In genomic region chr6:30932665-30933365, GRCh38 we compare ENCODE assay signal across 19 cellular contexts. TPM values are rescaled to one million over a fixed set of nuclear protein-coding genes. Genes with fewer than 3 reads are reported as not detected.
DNase-seq lines count a peak whose midpoint lies in the region; ATAC-seq and TF ChIP-seq lines count a peak whose summit lies in the region.
"Had no signal": no experiment of that assay in that cellular context is flagged by ENCODE, and none has a peak within 500 bp of the region (broad histone marks: within the 10 kb centered on the region; RNA-seq: fewer than 3 reads in every experiment).

No MANE protein-coding gene starts in this region.

- H2BK15ac ChIP-seq in mesenchymal stem cell (ENCODE audit: low read depth, poor library complexity, severe bottlenecking) = no peak overlapping the region

- H3K4me1 ChIP-seq in HCT116 (ENCODE audit: control insufficient read depth in 1 of 2, insufficient read depth in 2 of 2, low read length in 2 of 2) = peaks cover 7 to 13% of the 10 kb centered on the region in 2 experiments; a peak in 3 of 4 replicates
- H3K4me1 ChIP-seq in mesenchymal stem cell (ENCODE audit: control insufficient read depth, insufficient read depth, low read depth, low read length) = peaks cover 28% of the 10 kb centered on the region

- CTCF ChIA-PET in HCT116 (lab: Charles Lee) = interaction anchor here (1.3 to 1.6 kb wide), 2 partner anchors 10 to 17 kb away, joined by 5 to 6 read pairs; no protein-coding TSS in a partner anchor
- CTCF ChIA-PET in CD4-positive, alpha-beta T cell (lab: Charles Lee) = no interaction called here

- no peak overlapping the region for H3K14ac ChIP-seq in mesenchymal stem cell (ENCODE audit: low read length in 2 of 2)

- TF ChIP-seq CTCF in HCT116 (IDR thresholded peaks at IDR 0.05 in 2 of 3, conservative IDR thresholded peaks at IDR 0.05 in 1 of 3; ENCODE audit: borderline replicate concordance in 1 of 3, insufficient read depth in 1 of 3, low read depth in 2 of 3, low read length in 2 of 3) = no peak
- TF ChIP-seq CTCF in progenitor cell of endocrine pancreas (IDR thresholded peaks at IDR 0.05; ENCODE audit: unreplicated experiment) = no peak
- TF ChIP-seq CTCF in chondrocyte (IDR thresholded peaks at IDR 0.05) = no peak
- TF ChIP-seq CTCF in CD4-positive, alpha-beta T cell (IDR thresholded peaks at IDR 0.05) = no peak

- H3K4ac ChIP-seq in mesenchymal stem cell (ENCODE audit: low read depth in 1 of 2, low read length in 2 of 2) = no peak overlapping the region

- no peak overlapping the region for H3K27ac ChIP-seq in HCT116 (ENCODE audit: low read depth, low read length)
- peak overlapping the region; percentile 1 for H3K27ac ChIP-seq in mesenchymal stem cell (ENCODE audit: low read length, poor library complexity, severe bottlenecking)
- no peak overlapping the region for H3K27ac ChIP-seq in CD4-positive, alpha-beta T cell (ENCODE audit: low read depth, low read length)
- H3K27ac ChIP-seq: GM23248 had no signal

- no peaks in the 10 kb centered on the region for H3K79me2 ChIP-seq in HCT116 (ENCODE audit: insufficient read depth, low read length)

- H4K91ac ChIP-seq in mesenchymal stem cell (ENCODE audit: low read length) = no peak overlapping the region

- H4K20me1 ChIP-seq in HCT116 (ENCODE audit: insufficient read depth) = no peaks in the 10 kb centered on the region

- no peak overlapping the region for H3K18ac ChIP-seq in mesenchymal stem cell (ENCODE audit: low read depth in 1 of 2, low read length in 2 of 2)

- H2BK120ac ChIP-seq in mesenchymal stem cell (ENCODE audit: low read depth, low read length) = no peak overlapping the region

- H4K8ac ChIP-seq in mesenchymal stem cell (ENCODE audit: low read length) = no peak overlapping the region

- no peak for TF ChIP-seq RAD21 in HCT116 (IDR thresholded peaks at IDR 0.05; ENCODE audit: low read depth)

- H2AK5ac ChIP-seq in mesenchymal stem cell (ENCODE audit: low read length, severe bottlenecking) = peak overlapping the region; percentile 98

- H2AFZ ChIP-seq in HCT116 (ENCODE audit: low read depth, low read length, poor library complexity, severe bottlenecking) = no peak overlapping the region
- H2AFZ ChIP-seq in mesenchymal stem cell (ENCODE audit: low read depth, low read length) = no peak overlapping the region
- H2AFZ ChIP-seq: GM23248 had no signal

- H3K4me3 ChIP-seq in HCT116 (replicated peaks in 1 of 2; ENCODE audit: low read depth in 1 of 2, low read length in 2 of 2) (no peak overlapping the region), mesenchymal stem cell (ENCODE audit: insufficient read depth in 1 of 2, low read depth in 1 of 2, low read length in 2 of 2) (no peak overlapping the region)
- H3K4me3 ChIP-seq: GM23248 had no signal

- BruUV-seq in HCT116 (replicated peaks; lab: Mats Ljungman, UMichigan) = no TSS peak

- RAD21 ChIA-PET in HCT116 (lab: Charles Lee; ENCODE audit: low non-redundant PET in 1 of 2, low total read pairs in 2 of 2, uncharacterized antibody in 2 of 2, unreplicated experiment in 2 of 2) = no interaction called here

- no peaks in the 10 kb centered on the region for H3K79me1 ChIP-seq in mesenchymal stem cell (replicated peaks; ENCODE audit: low read length, poor library complexity, severe bottlenecking)

- H2BK5ac ChIP-seq in mesenchymal stem cell (ENCODE audit: low read depth, low read length, poor library complexity, severe bottlenecking) = peak overlapping the region; percentile 46

- H2BK12ac ChIP-seq in mesenchymal stem cell (ENCODE audit: low read length in 2 of 2) = no peak overlapping the region

- ATAC-seq in HCT116 = no peak
- ATAC-seq in central memory CD8-positive, alpha-beta T cell (replicated peaks; ENCODE audit: extremely low read depth, poor library complexity, severe bottlenecking) = no peak
- ATAC-seq in GM21367 (IDR thresholded peaks at IDR 0.05; ENCODE audit: unreplicated experiment) = no peak
- no peak for ATAC-seq in CD4-positive, alpha-beta T cell (ENCODE audit: poor library complexity)

- H3K9me3 ChIP-seq in HCT116 (ENCODE audit: control insufficient read depth in 1 of 2, insufficient read depth in 1 of 2, low read depth in 1 of 2, low read length in 2 of 2) (peaks cover 0 to 11% of the 10 kb centered on the region in 2 experiments; a peak in 1 of 4 replicates), mesenchymal stem cell (ENCODE audit: control insufficient read depth, low read length) (peaks cover 13% of the 10 kb centered on the region)
- H3K9me3 ChIP-seq in CD4-positive, alpha-beta T cell (ENCODE audit: control insufficient read depth, low read length) = no peaks in the 10 kb centered on the region
- H3K9me3 ChIP-seq: SK-N-SH had no signal

- H3K36me3 Mint-ChIP-seq in central memory CD8-positive, alpha-beta T cell (ENCODE audit: insufficient read depth) = no peaks in the 10 kb centered on the region
- H3K36me3 Mint-ChIP-seq in progenitor cell of endocrine pancreas (ENCODE audit: insufficient read depth) (peaks cover 12% of the 10 kb centered on the region), chondrocyte (ENCODE audit: low read depth) (peaks cover 11% of the 10 kb centered on the region)
- no peaks in the 10 kb centered on the region for H3K36me3 Mint-ChIP-seq in CD4-positive, alpha-beta T cell (ENCODE audit: low read depth)

- POLR2A ChIA-PET in HCT116 (lab: Charles Lee) = no interaction called here
- POLR2A ChIA-PET in CD4-positive, alpha-beta T cell (lab: Charles Lee) = no interaction called here

- H3K23ac ChIP-seq in mesenchymal stem cell (ENCODE audit: low read length in 2 of 2) = no peak overlapping the region

- intact Hi-C loops in HCT116 (cut with micrococcal nuclease) = no loop called here
- intact Hi-C loops in CD4-positive, alpha-beta T cell (cut with DNase I, micrococcal nuclease) = loop anchor here in 1 of 2 experiments (5.0 to 10.0 kb wide), 2 partner anchors 44 to 182 kb away; partner anchors contain the start of genes C6orf15 and PSORS1C1

- H3K9me2 ChIP-seq in HCT116 (ENCODE audit: insufficient read depth) = no peaks in the 10 kb centered on the region
- H3K9me2 ChIP-seq: SK-N-SH had no signal

- WGBS in mesenchymal stem cell = 89% methylated on average over 6 of the region's 6 CpGs

- H3K4me2 ChIP-seq in HCT116 (ENCODE audit: low read length) (peak overlapping the region; percentile 43; the same call in 1 of the 2 replicates), mesenchymal stem cell (ENCODE audit: low read length, poor library complexity, severe bottlenecking) (no peak overlapping the region)
- H3K4me2 ChIP-seq: SK-N-SH had no signal

- no peak for DNase-seq in HCT116 (ENCODE audit: low read depth, low spot score)
- DNase-seq in central memory CD8-positive, alpha-beta T cell (ENCODE audit: low spot score in 2 of 2) = no peak
- DNase-seq in mesenchymal stem cell = no peak
- no peak for DNase-seq in progenitor cell of endocrine pancreas (ENCODE audit: low spot score, unreplicated experiment)
- no peak for DNase-seq in chondrocyte (ENCODE audit: low spot score)
- DNase-seq in CD4-positive, alpha-beta T cell = no peak
- DNase-seq: C1 segment of cervical spinal cord, GM23248, HCEC 1CT, NCI-H1105 treated with DMSO at 0.1 percent for 48 hours, NCI-H1694 treated with DMSO at 0.1 percent for 48 hours, NCI-H2107, NCI-H2227 treated with DMSO at 0.1 percent for 48 hours, NCI-H524, NCI-H82, SHP77, SK-N-SH had no signal

- H3K27ac Mint-ChIP-seq in central memory CD8-positive, alpha-beta T cell (ENCODE audit: low read depth) = peak overlapping the region; percentile 24
- H3K27ac Mint-ChIP-seq in progenitor cell of endocrine pancreas (peak overlapping the region; percentile 89), chondrocyte (ENCODE audit: unreplicated experiment) (no peak overlapping the region)
- H3K27ac Mint-ChIP-seq in CD4-positive, alpha-beta T cell = no peak overlapping the region

- TF ChIP-seq POLR2A in HCT116 (IDR thresholded peaks at IDR 0.05; ENCODE audit: borderline replicate concordance, extremely low read depth, insufficient read depth, insufficient read length) = no peak

- peaks cover 7% of the 10 kb centered on the region for H3K4me1 Mint-ChIP-seq in central memory CD8-positive, alpha-beta T cell
- H3K4me1 Mint-ChIP-seq in progenitor cell of endocrine pancreas (ENCODE audit: low read depth) = peaks cover 20% of the 10 kb centered on the region
- no peaks in the 10 kb centered on the region for H3K4me1 Mint-ChIP-seq in chondrocyte (ENCODE audit: low read depth)
- H3K4me1 Mint-ChIP-seq in CD4-positive, alpha-beta T cell (ENCODE audit: low read depth) = no peaks in the 10 kb centered on the region

- peaks cover 23% of the 10 kb centered on the region for H3K27me3 Mint-ChIP-seq in central memory CD8-positive, alpha-beta T cell
- H3K27me3 Mint-ChIP-seq in progenitor cell of endocrine pancreas = peaks cover 10% of the 10 kb centered on the region
- H3K27me3 Mint-ChIP-seq in chondrocyte (ENCODE audit: low read depth) = peaks cover 4% of the 10 kb centered on the region
- H3K27me3 Mint-ChIP-seq in CD4-positive, alpha-beta T cell = no peaks in the 10 kb centered on the region

- H3K9me3 Mint-ChIP-seq in central memory CD8-positive, alpha-beta T cell = peaks cover 5% of the 10 kb centered on the region
- peaks cover 8% of the 10 kb centered on the region for H3K9me3 Mint-ChIP-seq in progenitor cell of endocrine pancreas (ENCODE audit: low read depth)
- H3K9me3 Mint-ChIP-seq in chondrocyte (ENCODE audit: low read depth) = peaks cover 12% of the 10 kb centered on the region
- peaks cover 3% of the 10 kb centered on the region for H3K9me3 Mint-ChIP-seq in CD4-positive, alpha-beta T cell

- H3K9ac ChIP-seq in HCT116 (ENCODE audit: low read length) (no peak overlapping the region), mesenchymal stem cell (ENCODE audit: low read length) (no peak overlapping the region)
- H3K9ac ChIP-seq: GM23248, SK-N-SH had no signal

- H3K27me3 ChIP-seq in HCT116 (ENCODE audit: insufficient read depth, low read length) = no peaks in the 10 kb centered on the region
- H3K27me3 ChIP-seq in mesenchymal stem cell (ENCODE audit: control insufficient read depth in 1 of 2, insufficient read depth in 1 of 2, low read length in 2 of 2) = peaks cover 0 to 62% of the 10 kb centered on the region in 2 experiments
- no peaks in the 10 kb centered on the region for H3K27me3 ChIP-seq in CD4-positive, alpha-beta T cell (ENCODE audit: control insufficient read depth, insufficient read depth, low read length)

- H3K36me3 ChIP-seq in HCT116 (ENCODE audit: control insufficient read depth in 1 of 2, insufficient read depth in 2 of 2, low read length in 2 of 2) = no peaks in the 10 kb centered on the region
- H3K36me3 ChIP-seq in mesenchymal stem cell (ENCODE audit: control insufficient read depth in 1 of 2, insufficient read depth in 2 of 2, low read depth in 1 of 2, low read length in 2 of 2) = peaks cover 0 to 8% of the 10 kb centered on the region in 2 experiments

- no peak overlapping the region for H3K4me3 Mint-ChIP-seq in central memory CD8-positive, alpha-beta T cell
- no peak overlapping the region for H3K4me3 Mint-ChIP-seq in progenitor cell of endocrine pancreas (ENCODE audit: low read depth)
- no peak overlapping the region for H3K4me3 Mint-ChIP-seq in chondrocyte (ENCODE audit: unreplicated experiment)
- no peak overlapping the region for H3K4me3 Mint-ChIP-seq in CD4-positive, alpha-beta T cell

RNA-seq across cellular contexts. Expression of gene SFTA2, which starts 0.8 kb away (rescaled TPM):
- total RNA-seq in HCT116 (2021; ENCODE audit: unreplicated experiment) = not detected
- polyA plus RNA-seq in HCT116 (2012) = not detected in 2 replicates
- polyA plus RNA-seq in mesenchymal stem cell (2013, experiment 1 of 2) = not detected
- not detected for polyA plus RNA-seq in mesenchymal stem cell (2013, experiment 2 of 2)
- 1.0 and 2.6 TPM in 2 replicates for total RNA-seq in progenitor cell of endocrine pancreas
- not detected in 3 replicates for total RNA-seq in chondrocyte
- total RNA-seq in CD4-positive, alpha-beta T cell = not detected
- total RNA-seq: GM23248 had no signal
- polyA plus RNA-seq: GM23248, SK-N-SH had no signal

RNA-seq across cellular contexts. Expression of gene MUCL3, which starts 8.0 kb away (rescaled TPM):
- 0.15 TPM for total RNA-seq in HCT116 (2021; ENCODE audit: unreplicated experiment)
- polyA plus RNA-seq in HCT116 (2012) = 0.02 and 0.04 TPM in 2 replicates
- polyA plus RNA-seq in mesenchymal stem cell (2013, experiment 1 of 2) = not detected
- not detected for polyA plus RNA-seq in mesenchymal stem cell (2013, experiment 2 of 2)
- 0.05 TPM in 1 of 2 replicates, not detected in the other for total RNA-seq in progenitor cell of endocrine pancreas
- 0.07 TPM in 1 of 3 replicates, not detected in the others for total RNA-seq in chondrocyte
- total RNA-seq in CD4-positive, alpha-beta T cell = not detected
- total RNA-seq: GM23248, RPMI7951 had no signal
- polyA plus RNA-seq: GM23248, SK-N-SH had no signal

RNA-seq across cellular contexts. Expression of gene VARS2, which starts 18.8 kb away (rescaled TPM):
- total RNA-seq in HCT116 (2021; ENCODE audit: unreplicated experiment) (39.8 TPM), progenitor cell of endocrine pancreas (56.3 and 58.0 TPM in 2 replicates), chondrocyte (33.1 to 48.0 TPM (median 33.8 TPM) in 3 replicates)
- 25.8 and 27.3 TPM in 2 replicates for polyA plus RNA-seq in HCT116 (2012)
- 5.1 TPM for polyA plus RNA-seq in mesenchymal stem cell (2013, experiment 1 of 2)
- polyA plus RNA-seq in mesenchymal stem cell (2013, experiment 2 of 2) = 4.7 TPM
- 10 to 100 TPM; 19.3 to 21.7 TPM for total RNA-seq in CD4-positive, alpha-beta T cell

RNA-seq across cellular contexts. Expression of gene GTF2H4, which starts 24.8 kb away (rescaled TPM):
- 59.7 TPM for total RNA-seq in HCT116 (2021; ENCODE audit: unreplicated experiment)
- polyA plus RNA-seq in HCT116 (2012) = 27.3 and 35.0 TPM in 2 replicates
- 23.5 TPM for polyA plus RNA-seq in mesenchymal stem cell (2013, experiment 1 of 2)
- 24.5 TPM for polyA plus RNA-seq in mesenchymal stem cell (2013, experiment 2 of 2)
- total RNA-seq in progenitor cell of endocrine pancreas = 73.0 and 74.7 TPM in 2 replicates
- 39.5 to 54.6 TPM (median 40.1 TPM) in 3 replicates for total RNA-seq in chondrocyte
- total RNA-seq in CD4-positive, alpha-beta T cell = 10 to 100 TPM in 1 of 2 experiments, 1 to 10 TPM in 1; 7.7 to 10.7 TPM

RNA-seq across cellular contexts. Expression of gene DDR1, which starts 48.5 kb away (rescaled TPM):
- 211 TPM for total RNA-seq in HCT116 (2021; ENCODE audit: unreplicated experiment)
- 138 and 167 TPM in 2 replicates for polyA plus RNA-seq in HCT116 (2012)
- 20.0 TPM for polyA plus RNA-seq in mesenchymal stem cell (2013, experiment 1 of 2)
- polyA plus RNA-seq in mesenchymal stem cell (2013, experiment 2 of 2) = 21.0 TPM
- 154 and 163 TPM in 2 replicates for total RNA-seq in progenitor cell of endocrine pancreas
- total RNA-seq in chondrocyte = 112 to 157 TPM (median 117 TPM) in 3 replicates
- total RNA-seq in CD4-positive, alpha-beta T cell = 1 to 10 TPM; 6.5 to 6.6 TPM

Comparison
In these comparisons a context has a peak if more than half of its experiments do, and no peak if none do; other contexts are left out.
1. H3K27ac Mint-ChIP-seq: peak in central memory CD8-positive, alpha-beta T cell (single experiment) and progenitor cell of endocrine pancreas (single experiment); none in chondrocyte (single experiment) and CD4-positive, alpha-beta T cell (single experiment).